In genomic region chr9:108953983-108954574, GRCh38 we compare ENCODE assay signal across 8 cellular contexts. TPM values are rescaled to one million over a fixed set of nuclear protein-coding genes. Genes with fewer than 3 reads are reported as not detected.
DNase-seq lines count a peak whose midpoint lies in the region; ATAC-seq and TF ChIP-seq lines count a peak whose summit lies in the region.

No MANE protein-coding gene starts in this region.

- no peaks in the 10 kb centered on the region for H3K27me3 ChIP-seq in ascending aorta
- H3K27me3 ChIP-seq in right cardiac atrium (ENCODE audit: control insufficient read depth, insufficient read depth) = no peaks in the 10 kb centered on the region
- no peaks in the 10 kb centered on the region for H3K27me3 ChIP-seq in thoracic aorta (replicated peaks; ENCODE audit: insufficient read depth)

- H3K4me1 Mint-ChIP-seq in stimulated activated effector memory CD8-positive, alpha-beta T cell treated with anti-CD3 and anti-CD28 coated beads, Interleukin-12 subunit alpha, Interleukin-12 subunit beta, amount 100 ng/mL, for 72 hours = no peaks in the 10 kb centered on the region

- ATAC-seq in Right ventricle myocardium inferior (peak; percentile 56), right cardiac atrium (peak; percentile 58 to 61), thoracic aorta (ENCODE audit: insufficient number of reproducible peaks, low FRiP score, low read depth) (peak; percentile 71)
- no peak for ATAC-seq in stimulated activated effector memory CD8-positive, alpha-beta T cell treated with anti-CD3 and anti-CD28 coated beads, Interleukin-12 subunit alpha, Interleukin-12 subunit beta, amount 100 ng/mL, for 72 hours

- TF ChIP-seq CTCF in ascending aorta (IDR thresholded peaks at IDR 0.05) (peak; percentile 60 to 68 (median 64)), thoracic aorta (IDR thresholded peaks at IDR 0.05) (peak; percentile 56)

- intact Hi-C loops in Right ventricle myocardium inferior (cut with DNase I) = loop anchor here (5.0 kb wide), 1 partner anchor 83 kb away; no protein-coding TSS in a partner anchor
- intact Hi-C loops in cardiac septum (cut with DNase I) = loop anchor here (5.0 kb wide), 2 partner anchors 58 to 163 kb away; partner anchors contain the start of genes CTNNAL1 and TMEM245
- intact Hi-C loops in ascending aorta (cut with DNase I) = loop anchor here (2.0 to 5.0 kb wide), 2 partner anchors 21 to 58 kb away; partner anchors contain the start of gene CTNNAL1
- intact Hi-C loops in right cardiac atrium (cut with DNase I) = loop anchor here in 1 of 4 donors (10.0 kb wide), 1 partner anchor 61 kb away; the partner anchor contains the start of gene CTNNAL1

- H3K36me3 Mint-ChIP-seq in stimulated activated effector memory CD8-positive, alpha-beta T cell treated with anti-CD3 and anti-CD28 coated beads, Interleukin-12 subunit alpha, Interleukin-12 subunit beta, amount 100 ng/mL, for 72 hours = no peaks in the 10 kb centered on the region

- H3K36me3 ChIP-seq in ascending aorta = no peaks in the 10 kb centered on the region
- H3K36me3 ChIP-seq in thoracic aorta = no peaks in the 10 kb centered on the region

- no peak overlapping the region for H3K27ac Mint-ChIP-seq in stimulated activated effector memory CD8-positive, alpha-beta T cell treated with anti-CD3 and anti-CD28 coated beads, Interleukin-12 subunit alpha, Interleukin-12 subunit beta, amount 100 ng/mL, for 72 hours

- H3K27ac ChIP-seq in ascending aorta (peak overlapping the region; percentile 78 to 79), right cardiac atrium (ENCODE audit: low read length) (no peak overlapping the region), thoracic aorta (peak overlapping the region; percentile 25 to 83)

- H3K4me1 ChIP-seq in ascending aorta (no peaks in the 10 kb centered on the region), right cardiac atrium (ENCODE audit: control insufficient read depth, insufficient read depth, low read length) (no peaks in the 10 kb centered on the region), thoracic aorta (ENCODE audit: control insufficient read depth in 1 of 2, low read depth in 2 of 2) (no peaks in the 10 kb centered on the region)

- no peaks in the 10 kb centered on the region for H3K9me3 Mint-ChIP-seq in stimulated activated effector memory CD8-positive, alpha-beta T cell treated with anti-CD3 and anti-CD28 coated beads, Interleukin-12 subunit alpha, Interleukin-12 subunit beta, amount 100 ng/mL, for 72 hours

- H3K9me3 ChIP-seq in ascending aorta (no peaks in the 10 kb centered on the region), right cardiac atrium (ENCODE audit: control insufficient read depth, low read length) (no peaks in the 10 kb centered on the region), thoracic aorta (no peaks in the 10 kb centered on the region)

- 1% methylated on average over 3 of the region's 3 CpGs for WGBS in right cardiac atrium

- no peak overlapping the region for H3K4me3 Mint-ChIP-seq in stimulated activated effector memory CD8-positive, alpha-beta T cell treated with anti-CD3 and anti-CD28 coated beads, Interleukin-12 subunit alpha, Interleukin-12 subunit beta, amount 100 ng/mL, for 72 hours

- DNase-seq in Right ventricle myocardium inferior (ENCODE audit: missing footprints) (no peak), cardiac septum (ENCODE audit: low spot score) (no peak), NCI-H1105 treated with DMSO at 0.1 percent for 48 hours (lab: John Stamatoyannopoulos, UW) (peak; percentile 69), ascending aorta (ENCODE audit: low spot score in 2 of 2) (no peak), right cardiac atrium (no peak), thoracic aorta (ENCODE audit: low spot score) (no peak), iPS-NIHi7 (ENCODE audit: extremely low spot score) (no peak)
- no peak for DNase-seq in stimulated activated effector memory CD8-positive, alpha-beta T cell treated with anti-CD3 and anti-CD28 coated beads, Interleukin-12 subunit alpha, Interleukin-12 subunit beta, amount 100 ng/mL, for 72 hours (ENCODE audit: low spot score in 2 of 2)

- peak overlapping the region in 1 of 2 donors; percentile 11 for H3K4me3 ChIP-seq in ascending aorta
- no peak overlapping the region for H3K4me3 ChIP-seq in right cardiac atrium (ENCODE audit: low read length)
- peak overlapping the region; percentile 27 for H3K4me3 ChIP-seq in thoracic aorta

RNA-seq across cellular contexts. Expression of gene ABITRAM, which starts 19.9 kb away (rescaled TPM):
- total RNA-seq in Right ventricle myocardium inferior (16.0 TPM), cardiac septum (11.1 TPM), ascending aorta (1.1 TPM), right cardiac atrium (10 to 100 TPM in 2 of 4 donors, 1 to 10 TPM in 2; 5.6 to 12.9 (median 10.0) TPM), thoracic aorta (1 to 10 TPM; 4.6 to 5.6 TPM)
- 12.7 TPM for polyA plus RNA-seq in right cardiac atrium

RNA-seq across cellular contexts. Expression of gene ELP1, which starts 20.2 kb away (rescaled TPM):
- total RNA-seq in Right ventricle myocardium inferior = 17.5 TPM
- 24.2 TPM for total RNA-seq in cardiac septum
- total RNA-seq in ascending aorta = 8.8 TPM
- total RNA-seq in right cardiac atrium = 10 to 100 TPM; 20.5 to 24.1 (median 22.0) TPM
- 12.8 TPM for polyA plus RNA-seq in right cardiac atrium
- total RNA-seq in thoracic aorta = 10 to 100 TPM; 20.6 to 24.0 TPM

RNA-seq across cellular contexts. Expression of gene CTNNAL1, which starts 59.2 kb away (rescaled TPM):
- total RNA-seq in Right ventricle myocardium inferior = 70.7 TPM
- total RNA-seq in cardiac septum = 72.8 TPM
- 16.4 TPM for total RNA-seq in ascending aorta
- total RNA-seq in right cardiac atrium = 10 to 100 TPM; 61.1 to 99.9 (median 96.9) TPM
- polyA plus RNA-seq in right cardiac atrium = 105 TPM
- total RNA-seq in thoracic aorta = 10 to 100 TPM; 41.8 to 45.0 TPM
